13 cellular contexts compared by ENCODE assay signal in genomic region chrX:19624754-19625153, GRCh38.
DNase-seq lines count a peak whose midpoint lies in the region; ATAC-seq and TF ChIP-seq lines count a peak whose summit lies in the region.
"Had no signal": no experiment of that assay in that cellular context is flagged by ENCODE, and none has a peak within 500 bp of the region (broad histone marks: within the 10 kb centered on the region; RNA-seq: fewer than 3 reads in every experiment).

No MANE protein-coding gene starts in this region.

- peaks cover 50% of the 10 kb centered on the region for H3K4me1 Mint-ChIP-seq in activated naive CD4-positive, alpha-beta T cell treated with anti-CD3 and anti-CD28 coated beads, Interleukin-2, amount 10 ng/mL, durations not matched to agents 7 days and 5 days
- H3K4me1 Mint-ChIP-seq in central memory CD8-positive, alpha-beta T cell: peaks cover 37% of the 10 kb centered on the region
- peaks cover 56% of the 10 kb centered on the region for H3K4me1 Mint-ChIP-seq in stimulated activated effector memory CD8-positive, alpha-beta T cell treated with anti-CD3 and anti-CD28 coated beads, Interleukin-12 subunit alpha, Interleukin-12 subunit beta, amount 100 ng/mL, for 72 hours

- H3K27ac ChIP-seq in PC-9 (peak overlapping the region; percentile 89), tibial nerve (no peak overlapping the region)
- H3K27ac ChIP-seq: esophagus squamous epithelium, stomach had no signal

- H3K27ac Mint-ChIP-seq in activated naive CD4-positive, alpha-beta T cell treated with anti-CD3 and anti-CD28 coated beads, Interleukin-2, amount 10 ng/mL, durations not matched to agents 7 days and 5 days: peak overlapping the region; percentile 7
- peak overlapping the region; percentile 69 for H3K27ac Mint-ChIP-seq in central memory CD8-positive, alpha-beta T cell (ENCODE audit: low read depth)
- H3K27ac Mint-ChIP-seq in stimulated activated effector memory CD8-positive, alpha-beta T cell treated with anti-CD3 and anti-CD28 coated beads, Interleukin-12 subunit alpha, Interleukin-12 subunit beta, amount 100 ng/mL, for 72 hours: peak overlapping the region; percentile 95
- H3K27ac Mint-ChIP-seq: B cell had no signal

- no peaks in the 10 kb centered on the region for H3K27me3 Mint-ChIP-seq in activated naive CD4-positive, alpha-beta T cell treated with anti-CD3 and anti-CD28 coated beads, Interleukin-2, amount 10 ng/mL, durations not matched to agents 7 days and 5 days
- no peaks in the 10 kb centered on the region for H3K27me3 Mint-ChIP-seq in central memory CD8-positive, alpha-beta T cell
- H3K27me3 Mint-ChIP-seq: B cell had no signal

- peaks cover 32% of the 10 kb centered on the region for H3F3A ChIP-seq in PC-9 (ENCODE audit: insufficient read depth, low read depth)

- H3K4me1 ChIP-seq in PC-9 (replicated peaks; ENCODE audit: insufficient read depth): peaks cover 55% of the 10 kb centered on the region
- peaks cover 0 to 3% (median 0%) of the 10 kb centered on the region in 4 donors for H3K4me1 ChIP-seq in tibial nerve
- H3K4me1 ChIP-seq: esophagus squamous epithelium, stomach had no signal

- no peak overlapping the region for H3K4me3 Mint-ChIP-seq in activated naive CD4-positive, alpha-beta T cell treated with anti-CD3 and anti-CD28 coated beads, Interleukin-2, amount 10 ng/mL, durations not matched to agents 7 days and 5 days
- peak overlapping the region; percentile 25 for H3K4me3 Mint-ChIP-seq in central memory CD8-positive, alpha-beta T cell
- H3K4me3 Mint-ChIP-seq in stimulated activated effector memory CD8-positive, alpha-beta T cell treated with anti-CD3 and anti-CD28 coated beads, Interleukin-12 subunit alpha, Interleukin-12 subunit beta, amount 100 ng/mL, for 72 hours: peak overlapping the region; percentile 58
- H3K4me3 Mint-ChIP-seq: B cell had no signal

- CTCF ChIA-PET in activated naive CD4-positive, alpha-beta T cell treated with anti-CD3 and anti-CD28 coated beads, Interleukin-2, amount 10 ng/mL, durations not matched to agents 7 days and 5 days (lab: Charles Lee): no interaction called here
- CTCF ChIA-PET in PC-9 (lab: Charles Lee): interaction anchor here (0.7 kb wide), 1 partner anchor 443 kb away, joined by 3 read pairs; no protein-coding TSS in a partner anchor

- no peak for TF ChIP-seq EP300 in tibial nerve (IDR thresholded peaks at IDR 0.05)

- H3K36me3 Mint-ChIP-seq in activated naive CD4-positive, alpha-beta T cell treated with anti-CD3 and anti-CD28 coated beads, Interleukin-2, amount 10 ng/mL, durations not matched to agents 7 days and 5 days: peaks cover 27% of the 10 kb centered on the region
- H3K36me3 Mint-ChIP-seq in central memory CD8-positive, alpha-beta T cell (ENCODE audit: insufficient read depth): peaks cover 35% of the 10 kb centered on the region
- peaks cover 65% of the 10 kb centered on the region for H3K36me3 Mint-ChIP-seq in stimulated activated effector memory CD8-positive, alpha-beta T cell treated with anti-CD3 and anti-CD28 coated beads, Interleukin-12 subunit alpha, Interleukin-12 subunit beta, amount 100 ng/mL, for 72 hours

- intact Hi-C loops in PC-9 (cut with micrococcal nuclease; ENCODE audit: unreplicated experiment) (loop anchor here (2.0 kb wide), 1 partner anchor 48 kb away; no protein-coding TSS in a partner anchor), sciatic nerve (cut with DNase I) (no loop called here)

- H3K4me2 ChIP-seq in PC-9: peak overlapping the region; percentile 59; the same call in 1 of the 2 replicates

- no peak overlapping the region for H3K4me3 ChIP-seq in PC-9
- no peak overlapping the region for H3K4me3 ChIP-seq in tibial nerve
- H3K4me3 ChIP-seq: esophagus squamous epithelium, stomach had no signal

- H3K27me3 ChIP-seq in PC-9 (ENCODE audit: insufficient read depth, low read depth): no peaks in the 10 kb centered on the region
- no peaks in the 10 kb centered on the region for H3K27me3 ChIP-seq in tibial nerve
- H3K27me3 ChIP-seq: esophagus squamous epithelium had no signal

- TSS peak; percentile 17 for BruUV-seq in PC-9 (replicated peaks; lab: Mats Ljungman, UMichigan)

- H3K36me3 ChIP-seq in PC-9 (ENCODE audit: low read depth): peaks cover 6% of the 10 kb centered on the region
- no peaks in the 10 kb centered on the region for H3K36me3 ChIP-seq in tibial nerve
- H3K36me3 ChIP-seq: esophagus squamous epithelium, stomach had no signal

- no peaks in the 10 kb centered on the region for H4K20me1 ChIP-seq in PC-9 (ENCODE audit: insufficient read depth)

- no peak for TF ChIP-seq POLR2A in tibial nerve (IDR thresholded peaks at IDR 0.05)

- POLR2A ChIA-PET in PC-9 (lab: Charles Lee; ENCODE audit: unreplicated experiment): no interaction called here

- ATAC-seq in central memory CD8-positive, alpha-beta T cell (replicated peaks; ENCODE audit: extremely low read depth, poor library complexity, severe bottlenecking): no peak
- ATAC-seq in stimulated activated effector memory CD8-positive, alpha-beta T cell treated with anti-CD3 and anti-CD28 coated beads, Interleukin-12 subunit alpha, Interleukin-12 subunit beta, amount 100 ng/mL, for 72 hours: peak; percentile 22
- no peak for ATAC-seq in HG03521 (IDR thresholded peaks at IDR 0.05; ENCODE audit: unreplicated experiment)
- ATAC-seq in sciatic nerve: no peak

- H3K9me3 Mint-ChIP-seq in activated naive CD4-positive, alpha-beta T cell treated with anti-CD3 and anti-CD28 coated beads, Interleukin-2, amount 10 ng/mL, durations not matched to agents 7 days and 5 days: no peaks in the 10 kb centered on the region
- no peaks in the 10 kb centered on the region for H3K9me3 Mint-ChIP-seq in central memory CD8-positive, alpha-beta T cell
- H3K9me3 Mint-ChIP-seq in stimulated activated effector memory CD8-positive, alpha-beta T cell treated with anti-CD3 and anti-CD28 coated beads, Interleukin-12 subunit alpha, Interleukin-12 subunit beta, amount 100 ng/mL, for 72 hours: no peaks in the 10 kb centered on the region

- H3K9me2 ChIP-seq in PC-9 (ENCODE audit: insufficient read depth): no peaks in the 10 kb centered on the region

- H3K79me2 ChIP-seq in PC-9 (ENCODE audit: low read depth): peaks cover 36% of the 10 kb centered on the region

- WGBS in tibial nerve, 2 donors: 49 to 60% methylated on average over 3 of the region's 3 CpGs

- no peaks in the 10 kb centered on the region for H3K9me3 ChIP-seq in PC-9 (ENCODE audit: insufficient read depth, low read depth)
- no peaks in the 10 kb centered on the region for H3K9me3 ChIP-seq in tibial nerve
- H3K9me3 ChIP-seq: esophagus squamous epithelium, stomach had no signal

- no peak for DNase-seq in activated naive CD4-positive, alpha-beta T cell treated with anti-CD3 and anti-CD28 coated beads, Interleukin-2, amount 10 ng/mL, durations not matched to agents 7 days and 5 days
- DNase-seq in activated naive CD4-positive, alpha-beta T cell (lab: John Stamatoyannopoulos, UW): no peak
- DNase-seq in PC-9 (no peak), tibial nerve (ENCODE audit: low spot score in 2 of 2) (no peak), sciatic nerve (ENCODE audit: low spot score) (no peak)
- no peak for DNase-seq in central memory CD8-positive, alpha-beta T cell (ENCODE audit: low spot score in 2 of 2)
- no peak for DNase-seq in stimulated activated effector memory CD8-positive, alpha-beta T cell treated with anti-CD3 and anti-CD28 coated beads, Interleukin-12 subunit alpha, Interleukin-12 subunit beta, amount 100 ng/mL, for 72 hours (ENCODE audit: low spot score in 2 of 2)
- DNase-seq: activated T-cell treated with anti-CD3 and anti-CD28 coated beads for 4 hours, esophagus squamous epithelium, NCI-H2081 treated with DMSO at 0.1 percent for 48 hours, stomach had no signal

- TF ChIP-seq CTCF in PC-9 (conservative IDR thresholded peaks at IDR 0.05) (no peak), tibial nerve (IDR thresholded peaks at IDR 0.05) (no peak)

- no peak overlapping the region for H2AFZ ChIP-seq in PC-9

Comparison
In these comparisons a context has a peak if more than half of its experiments do, and no peak if none do; other contexts are left out.
1. H3K27ac Mint-ChIP-seq: peak in every context shown above with its lines; median percentile 95 in stimulated activated effector memory CD8-positive, alpha-beta T cell treated with anti-CD3 and anti-CD28 coated beads, Interleukin-12 subunit alpha, Interleukin-12 subunit beta, amount 100 ng/mL, for 72 hours; 69 in central memory CD8-positive, alpha-beta T cell; 7 in activated naive CD4-positive, alpha-beta T cell treated with anti-CD3 and anti-CD28 coated beads, Interleukin-2, amount 10 ng/mL, durations not matched to agents 7 days and 5 days.